ENCODE assay signal across 20 cellular contexts in genomic region chr2:27376151-27376865, GRCh38. TPM values are rescaled to one million over a fixed set of nuclear protein-coding genes. Genes with fewer than 3 reads are reported as not detected.
DNase-seq lines count a peak whose midpoint lies in the region; ATAC-seq, FAIRE-seq and TF ChIP-seq lines count a peak whose summit lies in the region.
"Had no signal": no experiment of that assay in that cellular context is flagged by ENCODE, and none has a peak within 500 bp of the region (broad histone marks: within the 10 kb centered on the region; RNA-seq: fewer than 3 reads in every experiment).

No MANE protein-coding gene starts in this region.

- H3K4me2 ChIP-seq in IMR-90 (ENCODE audit: low read depth, low read length) (no peak overlapping the region), GM12878 (ENCODE audit: control insufficient read depth, insufficient read depth) (no peak overlapping the region)
- H3K4me2 ChIP-seq: KMS-11 had no signal

- H3K9me3 ChIP-seq in IMR-90 (ENCODE audit: control insufficient read depth, insufficient read depth, low read length) = no peaks in the 10 kb centered on the region
- H3K9me3 ChIP-seq in GM12878 (replicated peaks; ENCODE audit: control insufficient read depth, insufficient read depth, low read length) = no peaks in the 10 kb centered on the region
- no peaks in the 10 kb centered on the region for H3K9me3 ChIP-seq in transverse colon
- H3K9me3 ChIP-seq: HAP-1, spleen, testis had no signal

- H2BK20ac ChIP-seq in IMR-90 (ENCODE audit: low read depth, low read length) = no peak overlapping the region

- SMC1A ChIA-PET in GM12878 (lab: Charles Lee; ENCODE audit: uncharacterized antibody, unreplicated experiment) = no interaction called here

- TF ChIP-seq EP300 in GM12878 (IDR thresholded peaks at IDR 0.05; ENCODE audit: borderline replicate concordance in 1 of 2, control insufficient read depth in 1 of 2, low read depth in 2 of 2, low read length in 2 of 2) (no peak), transverse colon (IDR thresholded peaks at IDR 0.05; ENCODE audit: low read depth) (no peak)

- POLR2A ChIA-PET in IMR-90 (lab: Charles Lee; ENCODE audit: unreplicated experiment) (no interaction called here), GM12878 (lab: Charles Lee) (no interaction called here)

- H3K23ac ChIP-seq in IMR-90 (ENCODE audit: low read depth, low read length) = no peak overlapping the region

- H3K27ac Mint-ChIP-seq in osteocyte (ENCODE audit: unreplicated experiment) = peak overlapping the region; percentile 52
- H3K27ac Mint-ChIP-seq: activated B cell treated with CpG ODN at 0.5 μM for 24 hours had no signal

- H4K8ac ChIP-seq in IMR-90 (ENCODE audit: low read depth in 2 of 2, low read length in 2 of 2) = no peak overlapping the region

- H2AK5ac ChIP-seq in IMR-90 (ENCODE audit: low read depth, low read length) = no peak overlapping the region

- no peak overlapping the region for H2AK9ac ChIP-seq in IMR-90 (replicated peaks; ENCODE audit: low read depth, low read length, poor library complexity)

- H3K27ac ChIP-seq in IMR-90 (ENCODE audit: insufficient read depth, low read length) (no peak overlapping the region), GM12878 (ENCODE audit: control insufficient read depth, insufficient read depth) (no peak overlapping the region), transverse colon (no peak overlapping the region)
- H3K27ac ChIP-seq: KMS-11, spleen, testis had no signal

- dilution Hi-C loops in IMR-90 (cut with HindIII; ENCODE audit: low sequenced_read_pairs, unreplicated experiment) = no loop called here

- no peaks in the 10 kb centered on the region for H3K9me3 Mint-ChIP-seq in osteocyte (ENCODE audit: unreplicated experiment)
- H3K9me3 Mint-ChIP-seq: activated B cell treated with CpG ODN at 0.5 μM for 24 hours had no signal

- H4K91ac ChIP-seq in IMR-90 (ENCODE audit: insufficient read depth, low read depth, low read length) = no peak overlapping the region

- H3K9ac ChIP-seq in IMR-90 (ENCODE audit: low read depth, low read length) (no peak overlapping the region), GM12878 (ENCODE audit: control insufficient read depth, insufficient read depth, low read length) (no peak overlapping the region)
- H3K9ac ChIP-seq: KMS-11 had no signal

- H4K20me1 ChIP-seq in IMR-90 (ENCODE audit: insufficient read depth, low read length) (peaks cover 29% of the 10 kb centered on the region; the same call in 1 of the 2 replicates), GM12878 (ENCODE audit: control insufficient read depth, insufficient read depth) (no peaks in the 10 kb centered on the region; the same call in 1 of the 2 replicates)

- H3K27me3 Mint-ChIP-seq in osteocyte (ENCODE audit: unreplicated experiment) = no peaks in the 10 kb centered on the region
- H3K27me3 Mint-ChIP-seq: activated B cell treated with CpG ODN at 0.5 μM for 24 hours had no signal

- H4K5ac ChIP-seq in IMR-90 (ENCODE audit: low read depth, low read length) = no peak overlapping the region

- H3K4ac ChIP-seq in IMR-90 (ENCODE audit: low read depth, low read length) = no peak overlapping the region

- TSS peak; percentile 79 for BruUV-seq in IMR-90 (replicated peaks; lab: Mats Ljungman, UMichigan)
- BruUV-seq in GM12878 (replicated peaks; lab: Mats Ljungman, UMichigan) = no TSS peak

- H3K4me1 ChIP-seq in IMR-90 (ENCODE audit: control insufficient read depth, insufficient read depth, low read length) (peaks cover 12% of the 10 kb centered on the region), GM12878 (ENCODE audit: control insufficient read depth, insufficient read depth, low read length) (peaks cover 9% of the 10 kb centered on the region; the same call in 1 of the 2 replicates), transverse colon (peaks cover 22 to 42% (median 32%) of the 10 kb centered on the region in 4 donors)

- H3K18ac ChIP-seq in IMR-90 (ENCODE audit: low read depth, low read length) = no peak overlapping the region

- CTCF ChIA-PET in IMR-90 (lab: Yijun Ruan, JAX) (no interaction called here), GM12878 (lab: Yijun Ruan, JAX) (no interaction called here)

- DNase-seq in IMR-90 = no peak
- no peak for DNase-seq in GM12878 (ENCODE audit: low read depth, low spot score)
- no peak for DNase-seq in osteocyte (ENCODE audit: extremely low spot score, unreplicated experiment)
- no peak for DNase-seq in transverse colon
- no peak for DNase-seq in stimulated activated CD4-positive, alpha-beta T cell treated with anti-CD3 and anti-CD28 coated beads, Interleukin-2, amount 100 ng/mL, for 24 hours
- DNase-seq: activated B cell treated with CpG ODN at 0.5 μM for 24 hours; activated CD8-positive, alpha-beta memory T cell treated with anti-CD3 and anti-CD28 coated beads for 24 hours; dermis blood vessel endothelial cell; EL; left cardiac atrium; NCI-H1092; NCI-H2081 treated with DMSO at 0.1 percent for 48 hours; Right ventricle myocardium superior; T-helper 2 cell; testis had no signal

- no peaks in the 10 kb centered on the region for H3K27me3 ChIP-seq in IMR-90 (ENCODE audit: control insufficient read depth, insufficient read depth, low read length)
- H3K27me3 ChIP-seq in GM12878 (replicated peaks in 1 of 2; ENCODE audit: control insufficient read depth in 2 of 2, insufficient read depth in 2 of 2, low read length in 1 of 2) = no peaks in the 10 kb centered on the region
- H3K27me3 ChIP-seq in transverse colon = no peaks in the 10 kb centered on the region
- H3K27me3 ChIP-seq: spleen, testis had no signal

- FAIRE-seq in GM12878 (lab: Jason Lieb, UNC) = no peak
- FAIRE-seq: bronchial epithelial cell had no signal

- H3K36me3 ChIP-seq in IMR-90 (ENCODE audit: control insufficient read depth, insufficient read depth, low read length) (peaks cover 51% of the 10 kb centered on the region), GM12878 (ENCODE audit: control insufficient read depth in 2 of 2, insufficient read depth in 2 of 2, low read length in 1 of 2) (peaks cover 32 to 36% of the 10 kb centered on the region in 2 experiments), transverse colon (peaks cover 0 to 45% (median 20%) of the 10 kb centered on the region in 4 donors)

- no peak for ATAC-seq in IMR-90 (ENCODE audit: low read depth)
- ATAC-seq in GM12878 = no peak
- ATAC-seq: esophagus mucosa, left cardiac atrium had no signal

- 90% methylated on average over 4 of the region's 16 CpGs; no CpG with 5 or more reads in 1 of the 2 experiments for WGBS in IMR-90 (ENCODE audit: extremely low coverage in 2 of 2, insufficient read length in 1 of 2), 2 experiments
- 97% methylated on average over 16 of the region's 16 CpGs for WGBS in GM12878 (ENCODE audit: insufficient coverage, insufficient replicate concordance, low lambda C conversion rate, missing lambda C conversion rate)
- WGBS in transverse colon (ENCODE audit: low coverage in 1 of 2), 2 donors = 83 to 100% methylated on average over 2 to 16 of the region's 16 CpGs

- no peak overlapping the region for H2BK120ac ChIP-seq in IMR-90 (ENCODE audit: low read depth, low read length)

- H3K4me3 ChIP-seq in IMR-90 (ENCODE audit: insufficient read depth, low read depth, low read length) = no peak overlapping the region
- H3K4me3 ChIP-seq in GM12878 = no peak overlapping the region
- H3K4me3 ChIP-seq in transverse colon = no peak overlapping the region
- H3K4me3 ChIP-seq: HAP-1, spleen, testis had no signal

- TF ChIP-seq CTCF in IMR-90 (conservative IDR thresholded peaks at IDR 0.05; ENCODE audit: low read depth, low read length) (no peak), GM12878 (IDR thresholded peaks at IDR 0.05 in 2 of 3, conservative IDR thresholded peaks at IDR 0.05 in 1 of 3; ENCODE audit: control insufficient read depth in 2 of 3, extremely low read depth in 1 of 3, insufficient read depth in 1 of 3, low read depth in 3 of 3, low read length in 3 of 3) (no peak), osteocyte (IDR thresholded peaks at IDR 0.05) (no peak), transverse colon (IDR thresholded peaks at IDR 0.05) (no peak)

- no peak overlapping the region for H3K4me3 Mint-ChIP-seq in osteocyte (ENCODE audit: unreplicated experiment)
- H3K4me3 Mint-ChIP-seq: activated B cell treated with CpG ODN at 0.5 μM for 24 hours had no signal

- peaks cover 33% of the 10 kb centered on the region for H3K79me2 ChIP-seq in GM12878 (ENCODE audit: control insufficient read depth, insufficient read depth, low read length)

- H3K56ac ChIP-seq in IMR-90 (ENCODE audit: extremely low read depth, insufficient read depth, low read length) = no peak overlapping the region

- intact Hi-C loops in IMR-90 (cut with micrococcal nuclease) (no loop called here), GM12878 (cut with micrococcal nuclease; ENCODE audit: unreplicated experiment) (no loop called here), transverse colon (cut with DNase I; ENCODE audit: low total_unique reads) (no loop called here)

- H2AFZ ChIP-seq in IMR-90 (replicated peaks; ENCODE audit: low read length, poor library complexity) (no peak overlapping the region), GM12878 (ENCODE audit: control insufficient read depth, low read depth, low read length) (no peak overlapping the region)

- no peak overlapping the region for H2BK5ac ChIP-seq in IMR-90 (ENCODE audit: low read depth, low read length, poor library complexity, severe bottlenecking)

- H3K9me1 ChIP-seq in IMR-90 (ENCODE audit: insufficient read depth, low read length) = peaks cover 5% of the 10 kb centered on the region; the same call in 1 of the 2 replicates

- in situ Hi-C loops in IMR-90 (cut with MboI; ENCODE audit: low sequenced_read_pairs) (no loop called here), GM12878 (cut with MboI) (no loop called here), transverse colon (cut with MboI; ENCODE audit: low pct_ligation_motif_present in 1 of 4, low pct_unique_long_range_greater_than_20kb in 1 of 4, low sequenced_read_pairs in 3 of 4) (no loop called here)

- RAD21 ChIA-PET in GM12878 (lab: Charles Lee; ENCODE audit: unreplicated experiment) = no interaction called here

- no peak overlapping the region for H2BK15ac ChIP-seq in IMR-90 (ENCODE audit: low read depth, low read length)

- TF ChIP-seq POLR2A in IMR-90 (IDR thresholded peaks at IDR 0.05; ENCODE audit: low read depth, low read length) (no peak), GM12878 (IDR thresholded peaks at IDR 0.05; ENCODE audit: low read depth, low read length) (peak; percentile 26; the same call in 1 of the 2 replicates), transverse colon (IDR thresholded peaks at IDR 0.05) (no peak)

- H3K4me1 Mint-ChIP-seq in osteocyte (ENCODE audit: unreplicated experiment) = peaks cover 31% of the 10 kb centered on the region

- peaks cover 28 to 69% of the 10 kb centered on the region in 2 experiments for H3K79me1 ChIP-seq in IMR-90 (ENCODE audit: low read depth in 1 of 2, low read length in 2 of 2)

- H3K36me3 Mint-ChIP-seq in osteocyte (ENCODE audit: unreplicated experiment) = peaks cover 26% of the 10 kb centered on the region

- TF ChIP-seq RAD21 in IMR-90 (IDR thresholded peaks at IDR 0.05; ENCODE audit: low read length) (no peak), GM12878 (IDR thresholded peaks at IDR 0.05; ENCODE audit: insufficient read depth, low read depth, low read length) (no peak)

- no peak overlapping the region for H3K14ac ChIP-seq in IMR-90 (replicated peaks; ENCODE audit: low read depth, low read length)

RNA-seq across cellular contexts. Expression of gene ZNF513, which starts 4.2 kb away (rescaled TPM):
- total RNA-seq in IMR-90 (2012; rRNA removed) (3.1 and 3.4 TPM in 2 replicates), GM12878 (2014; rRNA removed) (8.3 and 9.3 TPM in 2 replicates), GM12878 (2014; rRNA removed; fragmentation: Illumina TruSeq; extraction: Trizol) (6.4 and 7.8 TPM in 2 replicates), GM12878 (2021) (12.6 and 13.3 TPM in 2 replicates), osteocyte (15.7 and 19.1 TPM in 2 replicates), transverse colon (10 to 100 TPM; 24.0 to 41.0 (median 32.6) TPM)
- polyA plus RNA-seq in IMR-90 (2012; rRNA removed) (23.5 and 23.7 TPM in 2 replicates), GM12878 (2011; rRNA removed) (3.8 and 6.8 TPM in 2 replicates), GM12878 (2014; fragmentation: Illumina TruSeq; extraction: Trizol) (1.3 and 4.3 TPM in 2 replicates), GM12878 (2014; fragmentation: Nextera tagmentation; extraction: Ambion mirVana) (under 1 TPM; 0.06 to 0.18 TPM), GM12878 (2014; rRNA removed) (16.4 and 17.0 TPM in 2 replicates), GM12878 (2016; fragmentation: Nextera tagmentation; extraction: Ambion mirVana) (1 to 10 TPM; 3.5 TPM)
- 11.3 and 17.8 TPM in 2 replicates for polyA plus RNA-seq in IMR-90 (2012; cell fraction: cytosol; rRNA removed)
- polyA plus RNA-seq in IMR-90 (2012; cell fraction: nucleus; rRNA removed; ENCODE audit: low replicate concordance) = 73.2 and 130 TPM in 2 replicates
- total RNA-seq in GM12878 (2013; cell fraction: nucleolus; rRNA removed) = 6.1 and 8.9 TPM in 2 replicates
- polyA plus RNA-seq in GM12878 (2011; ENCODE audit: low read depth) = 4.1 TPM
- 10.8 and 19.0 TPM in 2 replicates for polyA plus RNA-seq in GM12878 (2011; cell fraction: cytosol; rRNA removed)
- polyA plus RNA-seq in GM12878 (2011; cell fraction: nucleus; rRNA removed) = 36.5 and 39.8 TPM in 2 replicates
- polyA plus RNA-seq in GM12878 (2012) = 8.3 and 11.2 TPM in 2 replicates
- polyA minus RNA-seq in GM12878 (2011; rRNA and poly(A)+ RNA removed) = 3.1 and 6.0 TPM in 2 replicates
- polyA minus RNA-seq in GM12878 (2011; cell fraction: cytosol; rRNA and poly(A)+ RNA removed) = 2.2 and 2.5 TPM in 2 replicates
- 4.7 and 9.3 TPM in 2 replicates for polyA minus RNA-seq in GM12878 (2011; cell fraction: nucleus; rRNA and poly(A)+ RNA removed)

RNA-seq across cellular contexts. Expression of gene SNX17, which starts 5.9 kb away (rescaled TPM):
- 130 and 131 TPM in 2 replicates for total RNA-seq in IMR-90 (2012; rRNA removed)
- polyA plus RNA-seq in IMR-90 (2012; rRNA removed) = 100.0 and 102 TPM in 2 replicates
- polyA plus RNA-seq in IMR-90 (2012; cell fraction: cytosol; rRNA removed) = 114 and 116 TPM in 2 replicates
- polyA plus RNA-seq in IMR-90 (2012; cell fraction: nucleus; rRNA removed; ENCODE audit: low replicate concordance) = 108 and 144 TPM in 2 replicates
- total RNA-seq in GM12878 (2013; cell fraction: nucleolus; rRNA removed) = 88.2 and 96.9 TPM in 2 replicates
- 113 and 114 TPM in 2 replicates for total RNA-seq in GM12878 (2014; rRNA removed)
- total RNA-seq in GM12878 (2014; rRNA removed; fragmentation: Illumina TruSeq; extraction: Trizol) = 56.0 and 58.4 TPM in 2 replicates
- total RNA-seq in GM12878 (2021) = 101 and 107 TPM in 2 replicates
- 42.8 TPM for polyA plus RNA-seq in GM12878 (2011; ENCODE audit: low read depth)
- 61.5 and 72.9 TPM in 2 replicates for polyA plus RNA-seq in GM12878 (2011; rRNA removed)
- polyA plus RNA-seq in GM12878 (2011; cell fraction: cytosol; rRNA removed) = 103 and 110 TPM in 2 replicates
- polyA plus RNA-seq in GM12878 (2011; cell fraction: nucleus; rRNA removed) = 129 and 141 TPM in 2 replicates
- 71.3 and 75.3 TPM in 2 replicates for polyA plus RNA-seq in GM12878 (2012)
- polyA plus RNA-seq in GM12878 (2014; fragmentation: Illumina TruSeq; extraction: Trizol) = 52.5 and 62.1 TPM in 2 replicates
- polyA plus RNA-seq in GM12878 (2014; fragmentation: Nextera tagmentation; extraction: Ambion mirVana) = 10 to 100 TPM in 1 of 2 experiments, 1 to 10 TPM in 1; 6.5 to 18.9 TPM
- polyA plus RNA-seq in GM12878 (2014; rRNA removed) = 95.9 and 96.3 TPM in 2 replicates
- 100 to 1,000 TPM; 114 to 116 TPM for polyA plus RNA-seq in GM12878 (2016; fragmentation: Nextera tagmentation; extraction: Ambion mirVana)
- 78.3 and 96.7 TPM in 2 replicates for polyA minus RNA-seq in GM12878 (2011; rRNA and poly(A)+ RNA removed)
- polyA minus RNA-seq in GM12878 (2011; cell fraction: cytosol; rRNA and poly(A)+ RNA removed) = 31.0 and 31.9 TPM in 2 replicates
- polyA minus RNA-seq in GM12878 (2011; cell fraction: nucleus; rRNA and poly(A)+ RNA removed) = 57.7 and 94.0 TPM in 2 replicates
- 124 and 134 TPM in 2 replicates for total RNA-seq in osteocyte
- 10 to 100 TPM; 59.8 to 99.3 (median 73.9) TPM for total RNA-seq in transverse colon

RNA-seq across cellular contexts. Expression of gene EIF2B4, which starts 6.2 kb away (rescaled TPM):
- 47.9 and 48.9 TPM in 2 replicates for total RNA-seq in IMR-90 (2012; rRNA removed)
- polyA plus RNA-seq in IMR-90 (2012; rRNA removed) = 40.3 and 43.8 TPM in 2 replicates
- polyA plus RNA-seq in IMR-90 (2012; cell fraction: cytosol; rRNA removed) = 26.6 and 38.5 TPM in 2 replicates
- 75.0 and 118 TPM in 2 replicates for polyA plus RNA-seq in IMR-90 (2012; cell fraction: nucleus; rRNA removed; ENCODE audit: low replicate concordance)
- total RNA-seq in GM12878 (2013; cell fraction: nucleolus; rRNA removed) = 30.4 and 30.8 TPM in 2 replicates
- 23.3 and 24.4 TPM in 2 replicates for total RNA-seq in GM12878 (2014; rRNA removed)
- 16.5 and 17.0 TPM in 2 replicates for total RNA-seq in GM12878 (2014; rRNA removed; fragmentation: Illumina TruSeq; extraction: Trizol)
- total RNA-seq in GM12878 (2021) = 27.6 and 28.4 TPM in 2 replicates
- 15.5 TPM for polyA plus RNA-seq in GM12878 (2011; ENCODE audit: low read depth)
- 20.9 and 30.4 TPM in 2 replicates for polyA plus RNA-seq in GM12878 (2011; rRNA removed)
- polyA plus RNA-seq in GM12878 (2011; cell fraction: cytosol; rRNA removed) = 32.3 and 32.4 TPM in 2 replicates
- 58.7 and 63.5 TPM in 2 replicates for polyA plus RNA-seq in GM12878 (2011; cell fraction: nucleus; rRNA removed)
- 25.4 and 29.3 TPM in 2 replicates for polyA plus RNA-seq in GM12878 (2012)
- 16.0 and 27.2 TPM in 2 replicates for polyA plus RNA-seq in GM12878 (2014; fragmentation: Illumina TruSeq; extraction: Trizol)
- polyA plus RNA-seq in GM12878 (2014; fragmentation: Nextera tagmentation; extraction: Ambion mirVana) = 10 to 100 TPM; 13.4 to 27.8 TPM
- 23.0 and 30.9 TPM in 2 replicates for polyA plus RNA-seq in GM12878 (2014; rRNA removed)
- polyA plus RNA-seq in GM12878 (2016; fragmentation: Nextera tagmentation; extraction: Ambion mirVana) = 10 to 100 TPM; 53.4 to 53.9 TPM
- 37.3 and 45.9 TPM in 2 replicates for polyA minus RNA-seq in GM12878 (2011; rRNA and poly(A)+ RNA removed)
- 5.6 and 8.4 TPM in 2 replicates for polyA minus RNA-seq in GM12878 (2011; cell fraction: cytosol; rRNA and poly(A)+ RNA removed)
- 14.5 and 23.4 TPM in 2 replicates for polyA minus RNA-seq in GM12878 (2011; cell fraction: nucleus; rRNA and poly(A)+ RNA removed)
- 50.0 and 50.4 TPM in 2 replicates for total RNA-seq in osteocyte
- total RNA-seq in transverse colon = 10 to 100 TPM; 12.0 to 36.7 (median 27.5) TPM

RNA-seq across cellular contexts. Expression of gene GTF3C2, which starts 19.7 kb away (rescaled TPM):
- total RNA-seq in IMR-90 (2012; rRNA removed) (23.1 and 25.5 TPM in 2 replicates), GM12878 (2014; rRNA removed) (75.7 and 79.5 TPM in 2 replicates), GM12878 (2014; rRNA removed; fragmentation: Illumina TruSeq; extraction: Trizol) (62.4 and 65.4 TPM in 2 replicates), GM12878 (2021) (91.7 and 95.2 TPM in 2 replicates), osteocyte (57.4 and 59.4 TPM in 2 replicates), transverse colon (10 to 100 TPM; 55.7 to 79.2 (median 63.6) TPM)
- polyA plus RNA-seq in IMR-90 (2012; rRNA removed) (36.9 and 37.7 TPM in 2 replicates), GM12878 (2011; rRNA removed) (86.0 and 105 TPM in 2 replicates), GM12878 (2014; fragmentation: Illumina TruSeq; extraction: Trizol) (80.9 and 85.8 TPM in 2 replicates), GM12878 (2014; fragmentation: Nextera tagmentation; extraction: Ambion mirVana) (10 to 100 TPM; 45.9 to 59.0 TPM), GM12878 (2014; rRNA removed) (64.3 and 69.3 TPM in 2 replicates), GM12878 (2016; fragmentation: Nextera tagmentation; extraction: Ambion mirVana) (10 to 100 TPM; 84.9 to 98.7 TPM)
- 21.2 and 32.2 TPM in 2 replicates for polyA plus RNA-seq in IMR-90 (2012; cell fraction: cytosol; rRNA removed)
- 85.6 and 101 TPM in 2 replicates for polyA plus RNA-seq in IMR-90 (2012; cell fraction: nucleus; rRNA removed; ENCODE audit: low replicate concordance)
- 95.9 and 119 TPM in 2 replicates for total RNA-seq in GM12878 (2013; cell fraction: nucleolus; rRNA removed)
- 34.8 TPM for polyA plus RNA-seq in GM12878 (2011; ENCODE audit: low read depth)
- 81.6 and 97.8 TPM in 2 replicates for polyA plus RNA-seq in GM12878 (2011; cell fraction: cytosol; rRNA removed)
- polyA plus RNA-seq in GM12878 (2011; cell fraction: nucleus; rRNA removed) = 129 and 141 TPM in 2 replicates
- 58.4 and 67.2 TPM in 2 replicates for polyA plus RNA-seq in GM12878 (2012)
- polyA minus RNA-seq in GM12878 (2011; rRNA and poly(A)+ RNA removed) = 69.6 and 92.2 TPM in 2 replicates
- polyA minus RNA-seq in GM12878 (2011; cell fraction: cytosol; rRNA and poly(A)+ RNA removed) = 28.4 and 31.3 TPM in 2 replicates
- 38.9 and 52.0 TPM in 2 replicates for polyA minus RNA-seq in GM12878 (2011; cell fraction: nucleus; rRNA and poly(A)+ RNA removed)

RNA-seq across cellular contexts. Expression of gene PPM1G, which starts 33.1 kb away (rescaled TPM):
- total RNA-seq in IMR-90 (2012; rRNA removed) (95.9 and 99.2 TPM in 2 replicates), GM12878 (2014; rRNA removed) (110 and 112 TPM in 2 replicates), GM12878 (2014; rRNA removed; fragmentation: Illumina TruSeq; extraction: Trizol) (129 and 134 TPM in 2 replicates), GM12878 (2021) (129 and 130 TPM in 2 replicates), osteocyte (70.7 and 74.2 TPM in 2 replicates), transverse colon (10 to 100 TPM; 43.4 to 54.9 (median 51.7) TPM)
- polyA plus RNA-seq in IMR-90 (2012; rRNA removed) (55.9 and 57.6 TPM in 2 replicates), GM12878 (2011; rRNA removed) (47.0 and 68.8 TPM in 2 replicates), GM12878 (2014; fragmentation: Illumina TruSeq; extraction: Trizol) (163 and 171 TPM in 2 replicates), GM12878 (2014; fragmentation: Nextera tagmentation; extraction: Ambion mirVana) (10 to 100 TPM; 78.5 to 81.1 TPM), GM12878 (2014; rRNA removed) (106 and 108 TPM in 2 replicates), GM12878 (2016; fragmentation: Nextera tagmentation; extraction: Ambion mirVana) (100 to 1,000 TPM; 154 to 159 TPM)
- 28.8 and 44.4 TPM in 2 replicates for polyA plus RNA-seq in IMR-90 (2012; cell fraction: cytosol; rRNA removed)
- polyA plus RNA-seq in IMR-90 (2012; cell fraction: nucleus; rRNA removed; ENCODE audit: low replicate concordance) = 24.9 and 39.9 TPM in 2 replicates
- 24.1 and 24.8 TPM in 2 replicates for total RNA-seq in GM12878 (2013; cell fraction: nucleolus; rRNA removed)
- 46.9 TPM for polyA plus RNA-seq in GM12878 (2011; ENCODE audit: low read depth)
- polyA plus RNA-seq in GM12878 (2011; cell fraction: cytosol; rRNA removed) = 65.3 and 70.8 TPM in 2 replicates
- polyA plus RNA-seq in GM12878 (2011; cell fraction: nucleus; rRNA removed) = 51.9 and 62.2 TPM in 2 replicates
- polyA plus RNA-seq in GM12878 (2012) = 82.2 and 82.9 TPM in 2 replicates
- polyA minus RNA-seq in GM12878 (2011; rRNA and poly(A)+ RNA removed) = 74.2 and 87.8 TPM in 2 replicates
- 33.8 and 42.7 TPM in 2 replicates for polyA minus RNA-seq in GM12878 (2011; cell fraction: cytosol; rRNA and poly(A)+ RNA removed)
- polyA minus RNA-seq in GM12878 (2011; cell fraction: nucleus; rRNA and poly(A)+ RNA removed) = 9.9 and 16.8 TPM in 2 replicates
